18 cellular contexts compared by ENCODE assay signal in genomic region chr3:5476403-5476802, GRCh38.
A peak's percentile ranks its signal among the peaks of the same experiment; 100 is the strongest.
DNase-seq lines count a peak whose midpoint lies in the region; TF ChIP-seq lines count a peak whose summit lies in the region.
"Had no signal": no experiment of that assay in that cellular context is flagged by ENCODE, and none has a peak within 500 bp of the region (broad histone marks: within the 10 kb centered on the region; RNA-seq: fewer than 3 reads in every experiment).

No MANE protein-coding gene starts in this region.

- H3K9ac ChIP-seq in endodermal cell (ENCODE audit: extremely low read depth, low read length, poor library complexity, severe bottlenecking), result no peak overlapping the region
- H3K9ac ChIP-seq in neural progenitor cell, result no peak overlapping the region
- H3K9ac ChIP-seq: GM23248, KMS-11 had no signal

- H3K79me2 ChIP-seq in neural progenitor cell (ENCODE audit: low read depth), result no peaks in the 10 kb centered on the region

- H3K27ac Mint-ChIP-seq in endodermal cell (no peak overlapping the region), neural progenitor cell (no peak overlapping the region)
- H3K27ac Mint-ChIP-seq: CD14-positive monocyte; CD4-positive, alpha-beta memory T cell; HFFc6 had no signal

- H3K9me3 Mint-ChIP-seq in endodermal cell, result no peaks in the 10 kb centered on the region
- no peaks in the 10 kb centered on the region for H3K9me3 Mint-ChIP-seq in neural progenitor cell

- no peak overlapping the region for H3K4me2 ChIP-seq in neural progenitor cell
- H3K4me2 ChIP-seq: A549, KMS-11 had no signal

- H3F3A ChIP-seq in neural progenitor cell (ENCODE audit: low read depth), result no peaks in the 10 kb centered on the region

- H3K4me3 Mint-ChIP-seq in endodermal cell (no peak overlapping the region), neural progenitor cell (no peak overlapping the region)
- H3K4me3 Mint-ChIP-seq: CD14-positive monocyte; CD4-positive, alpha-beta memory T cell; HFFc6 had no signal

- no peaks in the 10 kb centered on the region for H4K20me1 ChIP-seq in neural progenitor cell (ENCODE audit: low read depth)

- 80% methylated on average over 1 to 2 of the region's 2 CpGs for WGBS in endodermal cell (ENCODE audit: insufficient coverage in 1 of 2, insufficient read length in 1 of 2), 2 experiments

- TF ChIP-seq CTCF in C4-2B (conservative IDR thresholded peaks at IDR 0.05) (peak; percentile 14; the same call in 1 of the 2 replicates), endodermal cell (conservative IDR thresholded peaks at IDR 0.05) (peak; percentile 63), neural progenitor cell (IDR thresholded peaks at IDR 0.05) (peak; percentile 4)

- H3K4me3 ChIP-seq in endodermal cell (ENCODE audit: low read length), result no peak overlapping the region
- no peak overlapping the region for H3K4me3 ChIP-seq in neural progenitor cell
- H3K4me3 ChIP-seq: A549, GM23248 had no signal

- H3K27me3 Mint-ChIP-seq in endodermal cell (ENCODE audit: insufficient read depth) (peaks cover 8% of the 10 kb centered on the region), neural progenitor cell (ENCODE audit: insufficient read depth, low read depth) (no peaks in the 10 kb centered on the region)
- H3K27me3 Mint-ChIP-seq: CD4-positive, alpha-beta memory T cell had no signal

- no peak overlapping the region for H3K27ac ChIP-seq in C4-2B
- no peak overlapping the region for H3K27ac ChIP-seq in endodermal cell (ENCODE audit: low read depth, low read length)
- H3K27ac ChIP-seq in neural progenitor cell, result no peak overlapping the region
- H3K27ac ChIP-seq: 22Rv1, A549, GM23248, KMS-11 had no signal

- H3K9me3 ChIP-seq in endodermal cell (ENCODE audit: control insufficient read depth, low read length) (no peaks in the 10 kb centered on the region), neural progenitor cell (ENCODE audit: low read depth) (no peaks in the 10 kb centered on the region)
- H3K9me3 ChIP-seq: A549 had no signal

- H3K36me3 Mint-ChIP-seq in endodermal cell (ENCODE audit: low read depth), result no peaks in the 10 kb centered on the region
- no peaks in the 10 kb centered on the region for H3K36me3 Mint-ChIP-seq in neural progenitor cell
- H3K36me3 Mint-ChIP-seq: CD14-positive monocyte; CD4-positive, alpha-beta memory T cell had no signal

- no peaks in the 10 kb centered on the region for H3K36me3 ChIP-seq in endodermal cell (ENCODE audit: control insufficient read depth, insufficient read depth, low read length)
- no peaks in the 10 kb centered on the region for H3K36me3 ChIP-seq in neural progenitor cell

- DNase-seq in HuH-7 (ENCODE audit: low spot score), result peak; percentile 4
- peak; percentile 47 for DNase-seq in endodermal cell
- DNase-seq in neural progenitor cell (ENCODE audit: low spot score), result no peak
- no peak for DNase-seq in activated CD8-positive, alpha-beta memory T cell treated with anti-CD3 and anti-CD28 coated beads, Interleukin-2, amount 50 U/mL, for 48 hours
- DNase-seq in DMS 273 (lab: John Stamatoyannopoulos, UW; ENCODE audit: unreplicated experiment), result no peak
- no peak for DNase-seq in NCI-H2196 treated with DMSO at 0.1 percent for 48 hours (lab: John Stamatoyannopoulos, UW; ENCODE audit: unreplicated experiment)
- DNase-seq: AML-193; CD4-positive, alpha-beta memory T cell; DMS79 treated with DMSO at 0.1 percent for 48 hours; EL; GM23248; HCEC 1CT; HFFc6 had no signal

- no peak overlapping the region for H2AFZ ChIP-seq in neural progenitor cell (replicated peaks)
- H2AFZ ChIP-seq: GM23248 had no signal

- H3K27me3 ChIP-seq in endodermal cell (ENCODE audit: control insufficient read depth, insufficient read depth, low read length, poor library complexity, severe bottlenecking) (peaks cover 24% of the 10 kb centered on the region), neural progenitor cell (no peaks in the 10 kb centered on the region)

- H3K4me1 Mint-ChIP-seq in endodermal cell (no peaks in the 10 kb centered on the region), neural progenitor cell (peaks cover 2% of the 10 kb centered on the region)
- H3K4me1 Mint-ChIP-seq: CD4-positive, alpha-beta memory T cell had no signal

- H3K4me1 ChIP-seq in endodermal cell (ENCODE audit: control insufficient read depth, insufficient read depth, low read length) (no peaks in the 10 kb centered on the region), neural progenitor cell (no peaks in the 10 kb centered on the region)
- H3K4me1 ChIP-seq: A549 had no signal

Comparison
In these comparisons a context has a peak if more than half of its experiments do, and no peak if none do; other contexts are left out.
1. CTCF ChIP-seq: peak in every context shown above with its lines; median percentile 63 in endodermal cell; 14 in C4-2B; 4 in neural progenitor cell.
2. DNase-seq: peak in HuH-7 (single experiment) and endodermal cell (single experiment); none in neural progenitor cell (single experiment), activated CD8-positive, alpha-beta memory T cell treated with anti-CD3 and anti-CD28 coated beads, Interleukin-2, amount 50 U/mL, for 48 hours (single experiment), DMS 273 (single experiment) and NCI-H2196 treated with DMSO at 0.1 percent for 48 hours (single experiment).